18 cellular contexts compared by ENCODE assay signal in genomic region chr4:86130160-86130933, GRCh38.
"Had no signal": no experiment of that assay in that cellular context is flagged by ENCODE, and none has a peak within 500 bp of the region (broad histone marks: within the 10 kb centered on the region; RNA-seq: fewer than 3 reads in every experiment).

No MANE protein-coding gene starts in this region.

- H3K27ac Mint-ChIP-seq: activated CD4-positive, alpha-beta memory T cell treated with anti-CD3 and anti-CD28 coated beads, Interleukin-2, amount 10 ng/mL, durations not matched to agents 7 days and 5 days; activated naive CD4-positive, alpha-beta T cell treated with anti-CD3 and anti-CD28 coated beads, Interleukin-2, amount 10 ng/mL, durations not matched to agents 7 days and 5 days; activated T-cell treated with anti-CD3 and anti-CD28 coated beads, Interleukin-2, amount 50 U/mL, for 24 hours; naive thymus-derived CD4-positive, alpha-beta T cell had no signal

- H3K9me3 Mint-ChIP-seq: activated naive CD4-positive, alpha-beta T cell treated with anti-CD3 and anti-CD28 coated beads, Interleukin-2, amount 10 ng/mL, durations not matched to agents 7 days and 5 days; activated T-cell treated with anti-CD3 and anti-CD28 coated beads, Interleukin-2, amount 50 U/mL, for 24 hours had no signal

- ATAC-seq: mucosa of descending colon; naive thymus-derived CD4-positive, alpha-beta T cell had no signal

- H3K27ac ChIP-seq: left ventricle myocardium inferior, skin epidermis, tibial nerve, vagina, WERI-Rb-1 had no signal

- FAIRE-seq: endometrium, kidney had no signal

- H3K4me3 Mint-ChIP-seq: activated CD4-positive, alpha-beta memory T cell treated with anti-CD3 and anti-CD28 coated beads, Interleukin-2, amount 10 ng/mL, durations not matched to agents 7 days and 5 days; activated naive CD4-positive, alpha-beta T cell treated with anti-CD3 and anti-CD28 coated beads, Interleukin-2, amount 10 ng/mL, durations not matched to agents 7 days and 5 days; activated T-cell treated with anti-CD3 and anti-CD28 coated beads, Interleukin-2, amount 50 U/mL, for 24 hours; naive thymus-derived CD4-positive, alpha-beta T cell had no signal

- DNase-seq: activated CD4-positive, alpha-beta memory T cell treated with anti-CD3 and anti-CD28 coated beads, Interleukin-2, amount 10 ng/mL, durations not matched to agents 7 days and 5 days; activated naive CD4-positive, alpha-beta T cell treated with anti-CD3 and anti-CD28 coated beads, Interleukin-2, amount 10 ng/mL, durations not matched to agents 7 days and 5 days; activated T-cell treated with anti-CD3 and anti-CD28 coated beads, Interleukin-2, amount 50 U/mL, for 24 hours; kidney; left ventricle myocardium inferior; mucosa of descending colon; naive thymus-derived CD4-positive, alpha-beta T cell; posterior cingulate gyrus; retina; stimulated activated CD4-positive, alpha-beta T cell treated with anti-CD3 and anti-CD28 coated beads, Interleukin-4, amount 100 ng/mL, for 4 hours; stimulated activated CD8-positive, alpha-beta memory T cell treated with anti-CD3 and anti-CD28 coated beads, Interleukin-4, amount 100 ng/mL, for 48 hours; stimulated activated naive CD4-positive, alpha-beta T cell treated with Interleukin-2 at 50 U/mL for 16 hours; substantia nigra; WERI-Rb-1 had no signal

- H3K9me3 ChIP-seq: left ventricle myocardium inferior, mucosa of descending colon, vagina had no signal

- H3K4me1 Mint-ChIP-seq: activated CD4-positive, alpha-beta memory T cell treated with anti-CD3 and anti-CD28 coated beads, Interleukin-2, amount 10 ng/mL, durations not matched to agents 7 days and 5 days; activated naive CD4-positive, alpha-beta T cell treated with anti-CD3 and anti-CD28 coated beads, Interleukin-2, amount 10 ng/mL, durations not matched to agents 7 days and 5 days; naive thymus-derived CD4-positive, alpha-beta T cell had no signal

- H3K27me3 Mint-ChIP-seq: activated CD4-positive, alpha-beta memory T cell treated with anti-CD3 and anti-CD28 coated beads, Interleukin-2, amount 10 ng/mL, durations not matched to agents 7 days and 5 days; activated naive CD4-positive, alpha-beta T cell treated with anti-CD3 and anti-CD28 coated beads, Interleukin-2, amount 10 ng/mL, durations not matched to agents 7 days and 5 days; activated T-cell treated with anti-CD3 and anti-CD28 coated beads, Interleukin-2, amount 50 U/mL, for 24 hours; naive thymus-derived CD4-positive, alpha-beta T cell had no signal

- H3K36me3 Mint-ChIP-seq: activated naive CD4-positive, alpha-beta T cell treated with anti-CD3 and anti-CD28 coated beads, Interleukin-2, amount 10 ng/mL, durations not matched to agents 7 days and 5 days; naive thymus-derived CD4-positive, alpha-beta T cell had no signal

- H3K4me1 ChIP-seq: left ventricle myocardium inferior, tibial nerve, vagina had no signal

- H3K27me3 ChIP-seq: tibial nerve, vagina had no signal

- H3K36me3 ChIP-seq: left ventricle myocardium inferior, tibial nerve, vagina, WERI-Rb-1 had no signal

- H3K4me3 ChIP-seq: left ventricle myocardium inferior, mucosa of descending colon, skin epidermis, tibial nerve, vagina had no signal
